In genomic region chr18:76457957-76458356, GRCh38 we compare ENCODE assay signal across 13 cellular contexts.
"Had no signal": no experiment of that assay in that cellular context is flagged by ENCODE, and none has a peak within 500 bp of the region (broad histone marks: within the 10 kb centered on the region; RNA-seq: fewer than 3 reads in every experiment).

No MANE protein-coding gene starts in this region.

- ATAC-seq: activated naive CD4-positive, alpha-beta T cell treated with anti-CD3 and anti-CD28 coated beads, Interleukin-2, amount 50 U/mL, for 72 hours; activated T-cell treated with anti-CD3 and anti-CD28 coated beads, Interleukin-2, amount 50 U/mL, for 4 hours; effector memory CD8-positive, alpha-beta T cell; left colon; pancreas; stimulated activated naive B cell treated with anti-CD40 and anti-IgM and Interleukin-4, amounts not matched to agents 10 μg/mL and 1 μg/mL and 100 μg/mL, for 72 hours had no signal

- DNase-seq: activated CD4-positive, alpha-beta T cell treated with anti-CD3 and anti-CD28 coated beads, Interleukin-2, amount 50 U/mL, for 4 hours; activated effector memory CD4-positive, alpha-beta T cell treated with anti-CD3 and anti-CD28 coated beads, Interleukin-2, amount 50 U/mL, for 16 hours; activated T-cell treated with anti-CD3 and anti-CD28 coated beads, Interleukin-2, amount 50 U/mL, for 4 hours; amniotic stem cell; effector memory CD8-positive, alpha-beta T cell; erythroblast; left colon; mammary epithelial cell; stimulated activated CD4-positive, alpha-beta T cell treated with anti-CD3 and anti-CD28 coated beads, Interleukin-2, amount 100 ng/mL, for 24 hours; stimulated activated naive B cell treated with anti-CD40 and anti-IgM and Interleukin-4, amounts not matched to agents 10 μg/mL and 1 μg/mL and 100 μg/mL, for 72 hours had no signal

- H3K4me3 ChIP-seq: pancreas, upper lobe of left lung had no signal

- FAIRE-seq: pancreas had no signal

- H3K36me3 ChIP-seq: pancreas had no signal

- H3K9me3 ChIP-seq: pancreas, upper lobe of left lung had no signal

- H3K27ac ChIP-seq: pancreas, upper lobe of left lung had no signal

- H3K27me3 ChIP-seq: pancreas, upper lobe of left lung had no signal
